ENCODE assay signal across 10 cellular contexts in genomic region chr1:237042467-237042891, GRCh38. TPM values are rescaled to one million over a fixed set of nuclear protein-coding genes. Genes with fewer than 3 reads are reported as not detected.
DNase-seq lines count a peak whose midpoint lies in the region; ATAC-seq and TF ChIP-seq lines count a peak whose summit lies in the region.
"Had no signal": no experiment of that assay in that cellular context is flagged by ENCODE, and none has a peak within 500 bp of the region (broad histone marks: within the 10 kb centered on the region; RNA-seq: fewer than 3 reads in every experiment).

No MANE protein-coding gene starts in this region.

- H3K27ac ChIP-seq in lung (ENCODE audit: low read depth in 1 of 2, low read length in 1 of 2) (peak overlapping the region; percentile 74 to 97), suprapubic skin (no peak overlapping the region)

- H3K27me3 ChIP-seq in lung (ENCODE audit: control insufficient read depth, insufficient read depth) (peaks cover 9% of the 10 kb centered on the region), suprapubic skin (peaks cover 40% of the 10 kb centered on the region)

- H3K4me1 ChIP-seq in lung (ENCODE audit: control insufficient read depth in 2 of 2, insufficient read depth in 2 of 2, low read length in 2 of 2) = peaks cover 4% of the 10 kb centered on the region in 2 donors
- peaks cover 18% of the 10 kb centered on the region for H3K4me1 ChIP-seq in suprapubic skin

- H3K36me3 ChIP-seq in lung (ENCODE audit: control insufficient read depth in 2 of 2, insufficient read depth in 2 of 2, low read length in 2 of 2) = no peaks in the 10 kb centered on the region
- H3K36me3 ChIP-seq in suprapubic skin = no peaks in the 10 kb centered on the region

- ATAC-seq in lung (ENCODE audit: insufficient read depth, low FRiP score) (no peak), GM19328 (IDR thresholded peaks at IDR 0.05; ENCODE audit: unreplicated experiment) (no peak), HG03196 (IDR thresholded peaks at IDR 0.05; ENCODE audit: unreplicated experiment) (no peak)
- no peak for ATAC-seq in activated CD4-positive, CD25-positive, alpha-beta regulatory T cell treated with anti-CD3 and anti-CD28 coated beads, Interleukin-2, amount 50 U/mL, for 24 hours

- TF ChIP-seq EP300 in suprapubic skin (IDR thresholded peaks at IDR 0.05) = no peak

- no peak for TF ChIP-seq CTCF in choroid plexus epithelial cell (conservative IDR thresholded peaks at IDR 0.05; ENCODE audit: low read depth, low read length)
- no peak for TF ChIP-seq CTCF in lung (IDR thresholded peaks at IDR 0.05; ENCODE audit: control extremely low read depth, extremely low read depth)
- no peak for TF ChIP-seq CTCF in suprapubic skin (IDR thresholded peaks at IDR 0.05)

- H3K9me3 ChIP-seq in lung (ENCODE audit: control insufficient read depth in 2 of 2, insufficient read depth in 1 of 2, low read length in 1 of 2) (no peaks in the 10 kb centered on the region), suprapubic skin (no peaks in the 10 kb centered on the region)

- DNase-seq in NCI-H2171 treated with DMSO at 0.1 percent for 48 hours (lab: John Stamatoyannopoulos, UW) (peak; percentile 25), choroid plexus epithelial cell (ENCODE audit: low read depth) (no peak), lung (ENCODE audit: low spot score) (no peak), suprapubic skin (ENCODE audit: low spot score in 2 of 2) (no peak)
- DNase-seq: activated CD4-positive, alpha-beta T cell treated with anti-CD3 and anti-CD28 coated beads, Interleukin-2, amount 50 U/mL, for 4 hours; stimulated activated CD4-positive, alpha-beta T cell treated with anti-CD3 and anti-CD28 coated beads, Interleukin-4, amount 100 ng/mL, for 24 hours had no signal

- peak overlapping the region; percentile 49 for H3K4me3 ChIP-seq in choroid plexus epithelial cell (ENCODE audit: low read depth, low read length)
- peak overlapping the region; percentile 54 for H3K4me3 ChIP-seq in lung
- peak overlapping the region; percentile 45 for H3K4me3 ChIP-seq in suprapubic skin

- no peak for TF ChIP-seq POLR2A in suprapubic skin (IDR thresholded peaks at IDR 0.05)

- 1 to 2% methylated on average over 47 to 52 of the region's 52 CpGs for WGBS in lung, 2 donors
- under 1% methylated on average over 16 of the region's 52 CpGs for WGBS in suprapubic skin

RNA-seq across cellular contexts. Expression of gene RYR2, which starts 0.5 kb away (rescaled TPM):
- 10 to 100 TPM in 1 of 2 donors, 1 to 10 TPM in 1; 2.9 to 11.6 TPM for total RNA-seq in lung
- polyA plus RNA-seq in lung = 1 to 10 TPM in 1 of 2 donors, under 1 TPM in 1; 0.43 to 1.1 TPM
- total RNA-seq in suprapubic skin = 1 to 10 TPM in 1 of 4 donors, under 1 TPM in 3; 0.53 to 1.2 (median 0.57) TPM
- total RNA-seq: bronchial epithelial cell had no signal

RNA-seq across cellular contexts. Expression of gene MT1HL1, which starts 38.2 kb away (rescaled TPM):
- total RNA-seq in lung = not detected
- not detected for polyA plus RNA-seq in lung
- total RNA-seq in suprapubic skin = not detected
- total RNA-seq: bronchial epithelial cell had no signal
